ENCODE assay signal across 2 cellular contexts in the genomic region with DNA sequence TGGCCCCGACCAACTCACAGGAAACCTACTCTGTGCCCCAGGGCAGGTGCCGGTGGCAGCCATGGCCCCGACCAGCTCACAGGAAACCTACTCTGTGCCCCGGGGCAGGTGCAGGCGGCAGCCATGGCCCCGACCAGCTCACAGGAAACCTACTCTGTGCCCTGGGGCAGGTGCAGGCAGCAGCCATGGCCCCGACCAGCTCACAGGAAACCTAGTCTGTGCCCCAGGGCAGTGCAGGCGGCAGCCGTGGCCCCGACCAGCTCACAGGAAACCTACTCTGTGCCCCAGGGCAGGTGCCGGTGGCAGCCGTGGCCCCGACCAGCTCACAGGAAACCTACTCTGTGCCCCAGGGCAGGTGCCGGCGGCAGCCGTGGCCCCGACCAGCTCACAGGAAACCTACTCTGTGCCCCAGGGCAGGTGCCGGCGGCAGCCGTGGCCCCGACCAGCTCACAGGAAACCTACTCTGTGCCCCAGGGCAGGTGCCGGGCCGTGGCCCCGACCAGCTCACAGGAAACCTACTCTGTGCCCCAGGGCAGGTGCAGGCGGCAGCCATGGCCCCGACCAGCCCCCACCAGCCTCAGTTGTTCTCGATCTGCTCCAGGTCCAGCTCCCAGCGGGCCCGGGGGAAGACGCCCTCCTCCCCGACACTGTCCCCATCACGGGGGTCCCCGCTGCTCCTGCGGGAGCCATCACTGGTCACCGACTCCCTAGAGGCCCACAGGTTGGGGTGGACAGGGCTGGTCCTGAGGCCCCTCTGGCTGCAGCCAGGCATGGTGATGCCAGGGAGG. TPM values are rescaled to one million over a fixed set of nuclear protein-coding genes. Genes with fewer than 3 reads are reported as not detected.
"Had no signal": no experiment of that assay in that cellular context is flagged by ENCODE, and none has a peak within 500 bp of the region (broad histone marks: within the 10 kb centered on the region; RNA-seq: fewer than 3 reads in every experiment).

No MANE protein-coding gene starts in this region.

RNA-seq across cellular contexts. Expression of a gene that starts 43.2 kb away (rescaled TPM):
- total RNA-seq: smooth muscle cell had no signal
- polyA plus RNA-seq: neural cell had no signal
